ENCODE assay signal across 17 cellular contexts in genomic region chrX:140697618-140698017, GRCh38. TPM values are rescaled to one million over a fixed set of nuclear protein-coding genes. Genes with fewer than 3 reads are reported as not detected.
DNase-seq lines count a peak whose midpoint lies in the region; ATAC-seq, FAIRE-seq and TF ChIP-seq lines count a peak whose summit lies in the region.
"Had no signal": no experiment of that assay in that cellular context is flagged by ENCODE, and none has a peak within 500 bp of the region (broad histone marks: within the 10 kb centered on the region; RNA-seq: fewer than 3 reads in every experiment).

No MANE protein-coding gene starts in this region.

- H3K27me3 ChIP-seq in DOHH2 (ENCODE audit: control insufficient read depth, low read length) (no peaks in the 10 kb centered on the region), neural progenitor cell (no peaks in the 10 kb centered on the region), transverse colon (no peaks in the 10 kb centered on the region)
- H3K27me3 ChIP-seq: right atrium auricular region had no signal

- 75% methylated on average over 2 to 3 of the region's 3 CpGs for WGBS in transverse colon (ENCODE audit: low coverage in 1 of 2), 2 donors

- no peak overlapping the region for H3K4me2 ChIP-seq in DOHH2 (ENCODE audit: low read length)
- H3K4me2 ChIP-seq in neural progenitor cell: no peak overlapping the region
- H3K4me2 ChIP-seq: KMS-11 had no signal

- no peaks in the 10 kb centered on the region for H3K4me1 Mint-ChIP-seq in neural progenitor cell
- H3K4me1 Mint-ChIP-seq: activated T-helper 17 cell treated with anti-CD3 and anti-CD28 coated beads, Interleukin-2, amount 50 U/mL, for 72 hours; WTC11 had no signal

- no peaks in the 10 kb centered on the region for H3K9me2 ChIP-seq in DOHH2 (replicated peaks; ENCODE audit: control insufficient read depth, low read length)

- no peaks in the 10 kb centered on the region for H3K9me3 Mint-ChIP-seq in neural progenitor cell
- H3K9me3 Mint-ChIP-seq: activated T-helper 17 cell treated with anti-CD3 and anti-CD28 coated beads, Interleukin-2, amount 50 U/mL, for 72 hours; WTC11 had no signal

- no peak for TF ChIP-seq POLR2A in transverse colon (IDR thresholded peaks at IDR 0.05)

- no peaks in the 10 kb centered on the region for H3K4me1 ChIP-seq in DOHH2 (ENCODE audit: control insufficient read depth, low read length)
- H3K4me1 ChIP-seq in neural progenitor cell: no peaks in the 10 kb centered on the region
- no peaks in the 10 kb centered on the region for H3K4me1 ChIP-seq in transverse colon
- H3K4me1 ChIP-seq: adrenal gland, right atrium auricular region had no signal

- no peak overlapping the region for H3K27ac Mint-ChIP-seq in neural progenitor cell
- H3K27ac Mint-ChIP-seq: activated CD8-positive, alpha-beta T cell treated with anti-CD3 and anti-CD28 coated beads, Interleukin-2, amount 10 ng/mL, durations not matched to agents 7 days and 5 days; activated T-helper 17 cell treated with anti-CD3 and anti-CD28 coated beads, Interleukin-2, amount 50 U/mL, for 72 hours; WTC11 had no signal

- no peaks in the 10 kb centered on the region for H3K36me3 ChIP-seq in DOHH2 (ENCODE audit: control insufficient read depth, low read length)
- H3K36me3 ChIP-seq in neural progenitor cell: no peaks in the 10 kb centered on the region
- H3K36me3 ChIP-seq in transverse colon: no peaks in the 10 kb centered on the region
- H3K36me3 ChIP-seq: adrenal gland, right atrium auricular region had no signal

- TF ChIP-seq CTCF in DOHH2 (IDR thresholded peaks at IDR 0.05; ENCODE audit: low read depth, low read length, poor library complexity, severe bottlenecking) (peak; percentile 29), astrocyte of the spinal cord (IDR thresholded peaks at IDR 0.05; ENCODE audit: low read depth, low read length) (peak; percentile 24), neural progenitor cell (IDR thresholded peaks at IDR 0.05) (peak; percentile 41), transverse colon (IDR thresholded peaks at IDR 0.05) (no peak)

- DNase-seq in KBM-7 (peak; percentile 18), astrocyte of the spinal cord (ENCODE audit: low read depth, low spot score) (no peak), neural progenitor cell (ENCODE audit: low spot score) (no peak), HTR-8/SVneo (ENCODE audit: insufficient read length, low spot score) (no peak), transverse colon (no peak)
- DNase-seq: activated CD8-positive, alpha-beta T cell treated with anti-CD3 and anti-CD28 coated beads, Interleukin-2, amount 10 ng/mL, durations not matched to agents 7 days and 5 days; adrenal gland; mammary epithelial cell; stimulated activated CD4-positive, alpha-beta T cell treated with anti-CD3 and anti-CD28 coated beads, Interleukin-1b, Interleukin-23, amount 100 ng/mL, for 48 hours had no signal

- H3K27ac ChIP-seq in DOHH2 (ENCODE audit: low read depth, low read length): no peak overlapping the region
- no peak overlapping the region for H3K27ac ChIP-seq in neural progenitor cell
- H3K27ac ChIP-seq in transverse colon: no peak overlapping the region
- H3K27ac ChIP-seq: adrenal gland, KMS-11, right atrium auricular region had no signal

- no peak for ATAC-seq in HG02759 (IDR thresholded peaks at IDR 0.05; ENCODE audit: unreplicated experiment)
- ATAC-seq: activated CD8-positive, alpha-beta T cell treated with anti-CD3 and anti-CD28 coated beads, Interleukin-2, amount 10 ng/mL, durations not matched to agents 7 days and 5 days; activated T-helper 17 cell treated with anti-CD3 and anti-CD28 coated beads, Interleukin-2, amount 50 U/mL, for 72 hours; WTC11 had no signal

- no peak overlapping the region for H2AFZ ChIP-seq in neural progenitor cell (replicated peaks)

- no peaks in the 10 kb centered on the region for H3K79me2 ChIP-seq in DOHH2 (ENCODE audit: control insufficient read depth, low read length)
- no peaks in the 10 kb centered on the region for H3K79me2 ChIP-seq in neural progenitor cell (ENCODE audit: low read depth)

- H3K9ac ChIP-seq in neural progenitor cell: no peak overlapping the region
- H3K9ac ChIP-seq: KMS-11 had no signal

- no peaks in the 10 kb centered on the region for H3K27me3 Mint-ChIP-seq in neural progenitor cell (ENCODE audit: insufficient read depth, low read depth)
- H3K27me3 Mint-ChIP-seq: activated T-helper 17 cell treated with anti-CD3 and anti-CD28 coated beads, Interleukin-2, amount 50 U/mL, for 72 hours had no signal

- no peak overlapping the region for H3K4me3 Mint-ChIP-seq in neural progenitor cell
- H3K4me3 Mint-ChIP-seq: activated CD8-positive, alpha-beta T cell treated with anti-CD3 and anti-CD28 coated beads, Interleukin-2, amount 10 ng/mL, durations not matched to agents 7 days and 5 days; activated T-helper 17 cell treated with anti-CD3 and anti-CD28 coated beads, Interleukin-2, amount 50 U/mL, for 72 hours; WTC11 had no signal

- H3K36me3 Mint-ChIP-seq in neural progenitor cell: no peaks in the 10 kb centered on the region
- H3K36me3 Mint-ChIP-seq: WTC11 had no signal

- no peaks in the 10 kb centered on the region for H3F3A ChIP-seq in DOHH2 (ENCODE audit: control insufficient read depth, insufficient read depth)
- no peaks in the 10 kb centered on the region for H3F3A ChIP-seq in neural progenitor cell (ENCODE audit: low read depth)

- intact Hi-C loops in transverse colon (cut with DNase I; ENCODE audit: low total_unique reads): no loop called here

- in situ Hi-C loops in KBM-7 (cut with MboI; ENCODE audit: low pct_unique_long_range_greater_than_20kb, low sequenced_read_pairs) (no loop called here), astrocyte of the spinal cord (cut with HindIII; ENCODE audit: low sequenced_read_pairs) (no loop called here), transverse colon (cut with MboI; ENCODE audit: low pct_ligation_motif_present in 1 of 4, low pct_unique_long_range_greater_than_20kb in 1 of 4, low sequenced_read_pairs in 3 of 4) (no loop called here)

- no peak for TF ChIP-seq EP300 in transverse colon (IDR thresholded peaks at IDR 0.05; ENCODE audit: low read depth)

- H3K9me3 ChIP-seq in DOHH2 (ENCODE audit: control insufficient read depth, insufficient read depth, low read length) (no peaks in the 10 kb centered on the region), neural progenitor cell (ENCODE audit: low read depth) (no peaks in the 10 kb centered on the region), transverse colon (no peaks in the 10 kb centered on the region)
- H3K9me3 ChIP-seq: adrenal gland, right atrium auricular region had no signal

- H3K4me3 ChIP-seq in DOHH2 (ENCODE audit: low read length) (no peak overlapping the region), astrocyte of the spinal cord (ENCODE audit: low read depth, low read length) (no peak overlapping the region), neural progenitor cell (no peak overlapping the region), transverse colon (no peak overlapping the region)
- H3K4me3 ChIP-seq: adrenal gland, right atrium auricular region had no signal

- no peak for FAIRE-seq in HTR-8/SVneo (lab: Jason Lieb, UNC)
- FAIRE-seq: colon, GM12892 had no signal

- H4K20me1 ChIP-seq in DOHH2 (ENCODE audit: control insufficient read depth, insufficient read depth, low read depth, low read length): no peaks in the 10 kb centered on the region
- no peaks in the 10 kb centered on the region for H4K20me1 ChIP-seq in neural progenitor cell (ENCODE audit: low read depth)

RNA-seq across cellular contexts. Expression of gene LINC00632, which starts 11.9 kb away (rescaled TPM):
- total RNA-seq in neural progenitor cell (ENCODE audit: low replicate concordance): 12.0 and 13.7 TPM in 2 replicates
- total RNA-seq in transverse colon: 100 to 1,000 TPM in 1 of 4 donors, 10 to 100 TPM in 2, 1 to 10 TPM in 1; 10.0 to 164 (median 19.0) TPM

Comparison
In these comparisons a context has a peak if more than half of its experiments do, and no peak if none do; other contexts are left out.
1. CTCF ChIP-seq: peak in DOHH2 (single experiment), astrocyte of the spinal cord (single experiment) and neural progenitor cell (single experiment); none in transverse colon (0 of 5).